ENCODE assay signal across 6 cellular contexts in the genomic region with DNA sequence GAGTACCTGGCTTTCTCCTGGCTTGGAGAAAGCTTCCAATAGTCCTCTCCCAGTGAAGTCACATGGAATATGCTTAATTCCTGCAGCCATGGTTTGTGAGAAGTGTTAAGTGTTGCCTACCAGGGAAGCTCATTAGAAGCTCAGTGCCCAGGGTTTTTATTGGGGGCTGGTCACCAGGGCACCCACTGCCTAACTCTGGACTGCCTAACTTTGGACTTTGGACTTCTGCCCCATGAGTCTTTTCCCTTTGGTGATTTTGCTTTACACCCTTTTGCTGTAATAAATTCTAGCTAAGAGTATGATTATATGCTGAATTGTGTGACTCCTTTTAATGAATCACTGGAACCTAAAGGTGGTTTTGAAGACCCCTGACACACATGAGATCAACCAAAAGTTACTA. TPM values are rescaled to one million over a fixed set of nuclear protein-coding genes. Genes with fewer than 3 reads are reported as not detected.
A peak's percentile ranks its signal among the peaks of the same experiment; 100 is the strongest.
DNase-seq lines count a peak whose midpoint lies in the region; ATAC-seq and TF ChIP-seq lines count a peak whose summit lies in the region.
"Not testable (repeated sequence)": the region's sequence is repeated elsewhere in the genome, so short reads cannot be mapped to it uniquely, and the experiment has no call there.

No MANE protein-coding gene starts in this region.

- TF ChIP-seq POLR2A in body of pancreas (IDR thresholded peaks at IDR 0.05); right lobe of liver (IDR thresholded peaks at IDR 0.05): not testable (repeated sequence)

- CTCF ChIA-PET in A673 (lab: Charles Lee); Panc1 (lab: Charles Lee): not testable (repeated sequence)

- not testable (repeated sequence) for TF ChIP-seq CTCF in A673 (conservative IDR thresholded peaks at IDR 0.05; ENCODE audit: low read depth, low read length); Panc1 (IDR thresholded peaks at IDR 0.05); body of pancreas (IDR thresholded peaks at IDR 0.05); right lobe of liver (IDR thresholded peaks at IDR 0.05)

- ATAC-seq in Panc1 = not testable (repeated sequence)
- ATAC-seq in body of pancreas = peak; percentile 21
- ATAC-seq in left ventricle myocardium superior = peak; percentile 18
- peak; percentile 63 for ATAC-seq in left lobe of liver
- peak; percentile 48 to 72 (median 66) for ATAC-seq in right lobe of liver

- POLR2A ChIA-PET in A673 (lab: Charles Lee; ENCODE audit: low non-redundant PET); Panc1 (lab: Charles Lee): not testable (repeated sequence)

- in situ Hi-C loops in Panc1 (cut with HindIII; ENCODE audit: low pct_unique_long_range_greater_than_20kb, low sequenced_read_pairs) = not testable (repeated sequence)

- not testable (repeated sequence) for H3K4me3 ChIP-seq in A673 (ENCODE audit: low read depth, low read length, poor library complexity, severe bottlenecking); Panc1 (ENCODE audit: low read depth in 2 of 2, low read length in 2 of 2); body of pancreas; right lobe of liver

- intact Hi-C loops in A673 (cut with micrococcal nuclease; ENCODE audit: unreplicated experiment); Panc1 (cut with micrococcal nuclease; ENCODE audit: unreplicated experiment); body of pancreas (cut with DNase I); left ventricle myocardium superior (cut with micrococcal nuclease); right lobe of liver (cut with DNase I): not testable (repeated sequence)

- not testable (repeated sequence) for H3K4me1 ChIP-seq in A673 (ENCODE audit: insufficient read depth, low read length, poor library complexity, severe bottlenecking); Panc1 (ENCODE audit: control insufficient read depth, insufficient read depth, low read length); body of pancreas; right lobe of liver

- H3K36me3 ChIP-seq in A673 (ENCODE audit: insufficient read depth, low read length, poor library complexity, severe bottlenecking); Panc1 (ENCODE audit: control insufficient read depth, insufficient read depth, low read length); body of pancreas (replicated peaks in 1 of 2; ENCODE audit: insufficient read depth in 1 of 2, low read depth in 2 of 2); right lobe of liver: not testable (repeated sequence)

- DNase-seq in A673 (ENCODE audit: low spot score); Panc1 (ENCODE audit: low read depth, low spot score); body of pancreas; left ventricle myocardium superior; left lobe of liver (ENCODE audit: low spot score); right lobe of liver: not testable (repeated sequence)

- H3K27me3 ChIP-seq in A673 (replicated peaks; ENCODE audit: insufficient read depth, low read depth, low read length, poor library complexity); Panc1 (ENCODE audit: control insufficient read depth, insufficient read depth, low read length); body of pancreas; right lobe of liver: not testable (repeated sequence)

- H3K9me3 ChIP-seq in A673 (ENCODE audit: low read depth, low read length, poor library complexity, severe bottlenecking); Panc1 (ENCODE audit: control insufficient read depth, insufficient read depth, low read depth, low read length); body of pancreas; right lobe of liver: not testable (repeated sequence)

- BruUV-seq in A673 (replicated peaks; lab: Mats Ljungman, UMichigan) = TSS peak; percentile 39
- TSS peak; percentile 53 for BruUV-seq in Panc1 (replicated peaks; lab: Mats Ljungman, UMichigan)

- H3K27ac ChIP-seq in A673 (ENCODE audit: low read depth, low read length, poor library complexity, severe bottlenecking); Panc1 (ENCODE audit: low read length); body of pancreas; right lobe of liver: not testable (repeated sequence)

RNA-seq across cellular contexts. Expression of gene PLGLB1, which starts 35.2 kb away (rescaled TPM):
- total RNA-seq in A673 (2021) (2.0 and 3.3 TPM in 2 replicates), Panc1 (2021; ENCODE audit: unreplicated experiment) (1.4 TPM), body of pancreas (1 to 10 TPM; 3.4 to 4.6 TPM), left ventricle myocardium superior (2.7 TPM), left lobe of liver (104 TPM), right lobe of liver (100 to 1,000 TPM; 103 to 189 (median 134) TPM)
- 0.41 TPM for polyA plus RNA-seq in Panc1 (2012; ENCODE audit: insufficient read length)

Comparison
In these comparisons a context has a peak if more than half of its experiments do, and no peak if none do; other contexts are left out.
1. RNA of gene PLGLB1, which starts 35.2 kb away (total RNA-seq): 103 to 189 TPM in right lobe of liver and 104 TPM in left lobe of liver (single experiment); 3.4 to 4.6 TPM in body of pancreas, 2.7 TPM in left ventricle myocardium superior (single experiment), 2.0 to 3.3 TPM in A673 and 1.4 TPM in Panc1 (single experiment); every median in the first group is over 10 times any median in the second.